8 cellular contexts compared by ENCODE assay signal in genomic region chr19:5828661-5829566, GRCh38. TPM values are rescaled to one million over a fixed set of nuclear protein-coding genes. Genes with fewer than 3 reads are reported as not detected.
DNase-seq lines count a peak whose midpoint lies in the region; ATAC-seq and TF ChIP-seq lines count a peak whose summit lies in the region.

No MANE protein-coding gene starts in this region.

- peak; percentile 5; the same call in 1 of the 2 replicates for TF ChIP-seq CTCF in AG10803 (conservative IDR thresholded peaks at IDR 0.05; ENCODE audit: low read length)
- no peak for TF ChIP-seq CTCF in endothelial cell (IDR thresholded peaks at IDR 0.05; ENCODE audit: unreplicated experiment)

- POLR2A ChIA-PET in HEK293T (lab: Yijun Ruan, JAX) = interaction anchor here (0.7 to 3.1 kb wide), 22 partner anchors 10 to 151 kb away, joined by 3 to 32 read pairs (median 6); partner anchors contain the start of genes CATSPERD, DUS3L, FUT3 and FUT6
- POLR2A ChIA-PET in naive thymus-derived CD8-positive, alpha-beta T cell (lab: Charles Lee) = interaction anchor here (1.1 to 3.2 kb wide), 17 partner anchors 10 to 206 kb away, joined by 3 to 71 read pairs (median 10); partner anchors contain the start of genes CATSPERD, DUS3L, FUT6 and LONP1

- CTCF ChIA-PET in HEK293T (lab: Yijun Ruan, JAX) = interaction anchor here (0.8 to 3.5 kb wide), 4 partner anchors 25 to 139 kb away, joined by 3 to 23 read pairs (median 3); partner anchors contain the start of genes NRTN and RPL36

- peak overlapping the region; percentile 100 for H3K4me3 Mint-ChIP-seq in T-helper 2 cell treated with Interferon-gamma antibody and Interleukin-4, amounts not matched to agents 5 μg/mL and 100 μg/mL, for 36 hours
- peak overlapping the region; percentile 90 for H3K4me3 Mint-ChIP-seq in endothelial cell (ENCODE audit: unreplicated experiment)
- H3K4me3 Mint-ChIP-seq in naive thymus-derived CD8-positive, alpha-beta T cell = peak overlapping the region; percentile 93 to 100 (median 97)

- peak overlapping the region; percentile 100 for H3K27ac Mint-ChIP-seq in T-helper 2 cell treated with Interferon-gamma antibody and Interleukin-4, amounts not matched to agents 5 μg/mL and 100 μg/mL, for 36 hours
- H3K27ac Mint-ChIP-seq in endothelial cell (ENCODE audit: unreplicated experiment) = peak overlapping the region; percentile 84
- peak overlapping the region; percentile 94 to 100 (median 98) for H3K27ac Mint-ChIP-seq in naive thymus-derived CD8-positive, alpha-beta T cell

- peaks cover 3% of the 10 kb centered on the region for H3K27me3 Mint-ChIP-seq in T-helper 2 cell treated with Interferon-gamma antibody and Interleukin-4, amounts not matched to agents 5 μg/mL and 100 μg/mL, for 36 hours (ENCODE audit: low read depth)
- H3K27me3 Mint-ChIP-seq in endothelial cell (ENCODE audit: unreplicated experiment) = peaks cover 7% of the 10 kb centered on the region
- peaks cover 0 to 2% (median 0%) of the 10 kb centered on the region in 5 donors for H3K27me3 Mint-ChIP-seq in naive thymus-derived CD8-positive, alpha-beta T cell

- no peak for ATAC-seq in naive thymus-derived CD8-positive, alpha-beta T cell
- ATAC-seq in GM19455 (IDR thresholded peaks at IDR 0.05; ENCODE audit: unreplicated experiment) = no peak
- no peak for ATAC-seq in HG03469 (IDR thresholded peaks at IDR 0.05; ENCODE audit: unreplicated experiment)

- H3K4me3 ChIP-seq in AG10803 (ENCODE audit: low read length) = peak overlapping the region; percentile 84

- no peaks in the 10 kb centered on the region for H3K9me3 Mint-ChIP-seq in T-helper 2 cell treated with Interferon-gamma antibody and Interleukin-4, amounts not matched to agents 5 μg/mL and 100 μg/mL, for 36 hours
- no peaks in the 10 kb centered on the region for H3K9me3 Mint-ChIP-seq in endothelial cell (ENCODE audit: unreplicated experiment)
- H3K9me3 Mint-ChIP-seq in naive thymus-derived CD8-positive, alpha-beta T cell = no peaks in the 10 kb centered on the region

- H3K4me1 Mint-ChIP-seq in T-helper 2 cell treated with Interferon-gamma antibody and Interleukin-4, amounts not matched to agents 5 μg/mL and 100 μg/mL, for 36 hours (ENCODE audit: low read depth) = peaks cover 6% of the 10 kb centered on the region
- H3K4me1 Mint-ChIP-seq in endothelial cell (ENCODE audit: unreplicated experiment) = no peaks in the 10 kb centered on the region
- peaks cover 10 to 22% (median 19%) of the 10 kb centered on the region in 4 donors for H3K4me1 Mint-ChIP-seq in naive thymus-derived CD8-positive, alpha-beta T cell

- H3K36me3 Mint-ChIP-seq in T-helper 2 cell treated with Interferon-gamma antibody and Interleukin-4, amounts not matched to agents 5 μg/mL and 100 μg/mL, for 36 hours (ENCODE audit: low read depth) = no peaks in the 10 kb centered on the region
- no peaks in the 10 kb centered on the region for H3K36me3 Mint-ChIP-seq in endothelial cell (ENCODE audit: low read depth, unreplicated experiment)
- H3K36me3 Mint-ChIP-seq in naive thymus-derived CD8-positive, alpha-beta T cell = no peaks in the 10 kb centered on the region

- DNase-seq in AG10803 (ENCODE audit: low read depth) = no peak
- peak; percentile 70 for DNase-seq in HEK293T (ENCODE audit: extremely low spot score)
- DNase-seq in T-helper 2 cell treated with Interferon-gamma antibody and Interleukin-4, amounts not matched to agents 5 μg/mL and 100 μg/mL, for 36 hours (ENCODE audit: low spot score) = no peak
- no peak for DNase-seq in endothelial cell (ENCODE audit: low spot score)
- DNase-seq in naive thymus-derived CD8-positive, alpha-beta T cell = peak in 3 of 10 donors; percentile 23 to 42 (median 36)
- no peak for DNase-seq in NCI-H446 treated with DMSO at 0.1 percent for 48 hours (lab: John Stamatoyannopoulos, UW)

TF ChIP-seq in HEK293T, 16 proteins besides CTCF, POLR2A, EP300 and RAD21:
- TF ChIP-seq PKNOX1 (IDR thresholded peaks at IDR 0.05) = peak; percentile 91
- TF ChIP-seq LEF1 (IDR thresholded peaks at IDR 0.05; ENCODE audit: borderline replicate concordance) = no peak
- peak; percentile 47; the same call in 1 of the 2 replicates for TF ChIP-seq ARNT (IDR thresholded peaks at IDR 0.05)
TF ChIP-seq in HEK293T: peak in this region for 2.

RNA-seq across cellular contexts. Expression of gene FUT6, which starts 10.6 kb away (rescaled TPM):
- total RNA-seq in endothelial cell (ENCODE audit: unreplicated experiment) = 0.18 TPM
- total RNA-seq in naive thymus-derived CD8-positive, alpha-beta T cell = not detected
- polyA plus RNA-seq in naive thymus-derived CD8-positive, alpha-beta T cell = not detected

RNA-seq across cellular contexts. Expression of gene FUT3, which starts 22.3 kb away (rescaled TPM):
- total RNA-seq in endothelial cell (ENCODE audit: unreplicated experiment) = 1.4 TPM
- total RNA-seq in naive thymus-derived CD8-positive, alpha-beta T cell = under 1 TPM in 1 of 2 experiments, not detected in 1; 0.16 TPM
- not detected for polyA plus RNA-seq in naive thymus-derived CD8-positive, alpha-beta T cell

RNA-seq across cellular contexts. Expression of gene NRTN, which starts 24.0 kb away (rescaled TPM):
- total RNA-seq in endothelial cell (ENCODE audit: unreplicated experiment) = 0.56 TPM
- total RNA-seq in naive thymus-derived CD8-positive, alpha-beta T cell = under 1 TPM; 0.82 to 0.88 TPM
- under 1 TPM; 0.19 to 0.88 (median 0.81) TPM for polyA plus RNA-seq in naive thymus-derived CD8-positive, alpha-beta T cell

RNA-seq across cellular contexts. Expression of gene DUS3L, which starts 38.0 kb away (rescaled TPM):
- 16.2 TPM for total RNA-seq in endothelial cell (ENCODE audit: unreplicated experiment)
- total RNA-seq in naive thymus-derived CD8-positive, alpha-beta T cell = 100 to 1,000 TPM; 113 to 116 TPM
- 10 to 100 TPM; 26.3 to 43.2 (median 41.1) TPM for polyA plus RNA-seq in naive thymus-derived CD8-positive, alpha-beta T cell

RNA-seq across cellular contexts. Expression of gene FUT5, which starts 41.4 kb away (rescaled TPM):
- not detected for total RNA-seq in endothelial cell (ENCODE audit: unreplicated experiment)
- total RNA-seq in naive thymus-derived CD8-positive, alpha-beta T cell = under 1 TPM; 0.34 to 0.38 TPM
- polyA plus RNA-seq in naive thymus-derived CD8-positive, alpha-beta T cell = under 1 TPM in 1 of 3 donors, not detected in 2; 0.10 TPM
